1 cellular context compared by ENCODE assay signal in the genomic region with DNA sequence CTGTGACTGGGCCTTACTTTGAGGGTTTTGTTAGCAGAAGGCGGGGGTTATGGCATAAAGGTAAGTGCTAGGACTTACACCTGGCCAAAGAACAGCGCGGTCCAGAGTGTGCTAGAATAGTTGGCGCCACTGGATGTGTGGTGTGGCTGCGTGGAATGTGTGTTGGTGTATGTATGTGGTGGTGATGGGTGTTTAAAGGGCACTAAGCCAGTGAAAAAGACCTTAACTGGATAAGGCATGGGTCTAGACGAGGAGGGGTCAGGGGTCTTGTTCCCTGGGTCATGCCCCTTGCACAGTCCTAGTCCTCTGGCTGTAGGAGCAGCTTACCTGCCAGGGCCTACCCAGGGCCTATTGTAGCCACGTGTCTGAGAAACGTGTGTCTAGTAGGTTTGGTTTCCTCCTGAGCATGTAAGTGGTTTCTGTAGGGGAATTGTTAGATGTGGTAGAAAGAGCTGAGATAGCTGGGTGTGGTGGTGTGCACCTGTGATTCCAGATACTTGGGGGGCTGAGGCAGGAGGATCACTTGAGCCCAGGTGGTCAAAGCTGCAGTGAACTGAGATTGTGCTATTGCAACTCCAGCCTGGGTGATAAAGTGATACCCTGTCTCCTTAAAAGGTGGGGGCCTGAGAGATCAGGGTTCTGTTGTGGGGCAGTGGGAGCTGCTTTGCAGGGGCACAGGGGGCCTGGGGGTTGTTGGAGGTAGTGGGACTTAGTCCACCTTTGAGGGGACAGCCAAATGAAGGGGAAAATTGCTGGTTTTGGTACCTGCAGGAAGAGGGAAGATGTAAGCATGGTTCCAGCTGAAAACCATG.
TF ChIP-seq lines count a peak whose summit lies in the region.

No MANE protein-coding gene starts in this region.

TF ChIP-seq in H1, 55 proteins besides CTCF, POLR2A, EP300 and RAD21:
- TF ChIP-seq POLR2AphosphoS5 (IDR thresholded peaks at IDR 0.05; ENCODE audit: low read depth, low read length) = peak; percentile 75
- TF ChIP-seq GTF2F1 (IDR thresholded peaks at IDR 0.05; ENCODE audit: borderline replicate concordance, low read depth, low read length) = no peak
